Comparison of ENCODE assay signal across 8 cellular contexts in genomic region chr18:77063256-77063655, GRCh38.
A peak's percentile ranks its signal among the peaks of the same experiment; 100 is the strongest.
DNase-seq lines count a peak whose midpoint lies in the region; ATAC-seq lines count a peak whose summit lies in the region.

No MANE protein-coding gene starts in this region.

- 87 to 91% methylated on average over 7 of the region's 7 CpGs for WGBS in GM23248 (ENCODE audit: low coverage in 1 of 2, low lambda C conversion rate in 2 of 2, missing lambda C conversion rate in 2 of 2), 2 experiments

- no peak overlapping the region for H3K4me2 ChIP-seq in GM23248 (ENCODE audit: unreplicated experiment)

- H3K9me3 ChIP-seq in HAP-1 (no peaks in the 10 kb centered on the region), GM23248 (ENCODE audit: low read depth) (no peaks in the 10 kb centered on the region)

- peak; percentile 74 for DNase-seq in T follicular helper cell (ENCODE audit: low read depth)
- peak; percentile 74 for DNase-seq in amniotic epithelial cell (ENCODE audit: low read depth)
- DNase-seq in stimulated activated CD4-positive, alpha-beta T cell treated with anti-CD3 and anti-CD28 coated beads, Interleukin-12 subunit alpha, Interleukin-12 subunit beta, amount 100 ng/mL, for 48 hours (ENCODE audit: low read depth in 2 of 3, low spot score in 1 of 3), result peak; percentile 71 to 78 (median 71)
- no peak for DNase-seq in HAP-1 (ENCODE audit: low spot score in 2 of 2)
- no peak for DNase-seq in GM23248
- DNase-seq in left lobe of liver (ENCODE audit: low spot score), result no peak

- ATAC-seq in GM18909 (IDR thresholded peaks at IDR 0.05; ENCODE audit: poor library complexity, unreplicated experiment), result peak; percentile 41
- peak; percentile 40 for ATAC-seq in HG03097 (IDR thresholded peaks at IDR 0.05; ENCODE audit: low FRiP score, unreplicated experiment)
- ATAC-seq in left lobe of liver, result no peak

- H3K27me3 ChIP-seq in HAP-1 (ENCODE audit: low read depth) (no peaks in the 10 kb centered on the region), GM23248 (replicated peaks; ENCODE audit: insufficient read depth) (no peaks in the 10 kb centered on the region)

- H3K27ac ChIP-seq in GM23248, result no peak overlapping the region

- no peak overlapping the region for H3K9ac ChIP-seq in GM23248

- H3K4me3 ChIP-seq in HAP-1 (no peak overlapping the region), GM23248 (no peak overlapping the region)

- H3F3A ChIP-seq in GM23248 (ENCODE audit: insufficient read depth), result peaks cover 38% of the 10 kb centered on the region

- no peaks in the 10 kb centered on the region for H4K20me1 ChIP-seq in GM23248 (ENCODE audit: insufficient read depth)

- H3K36me3 ChIP-seq in HAP-1 (replicated peaks) (no peaks in the 10 kb centered on the region), GM23248 (ENCODE audit: low read depth) (no peaks in the 10 kb centered on the region)

- H2AFZ ChIP-seq in GM23248, result no peak overlapping the region

- H3K4me1 ChIP-seq in HAP-1, result no peaks in the 10 kb centered on the region
- peaks cover 35% of the 10 kb centered on the region for H3K4me1 ChIP-seq in GM23248 (ENCODE audit: insufficient read depth)

- H3K9me2 ChIP-seq in GM23248 (ENCODE audit: insufficient read depth), result no peaks in the 10 kb centered on the region

- in situ Hi-C loops in HAP-1 (cut with MboI; ENCODE audit: low sequenced_read_pairs) (no loop called here), GM23248 (cut with MboI) (loop anchor here (25.0 kb wide), 1 partner anchor 149 kb away; no protein-coding TSS in a partner anchor)

- no peaks in the 10 kb centered on the region for H3K79me2 ChIP-seq in GM23248 (ENCODE audit: insufficient read depth)

Comparison
In these comparisons a context has a peak if more than half of its experiments do, and no peak if none do; other contexts are left out.
1. DNase-seq: peak in T follicular helper cell (single experiment), amniotic epithelial cell (single experiment) and stimulated activated CD4-positive, alpha-beta T cell treated with anti-CD3 and anti-CD28 coated beads, Interleukin-12 subunit alpha, Interleukin-12 subunit beta, amount 100 ng/mL, for 48 hours (3 of 3); none in HAP-1 (0 of 2), GM23248 (single experiment) and left lobe of liver (single experiment).